ENCODE assay signal across 25 cellular contexts in the genomic region with DNA sequence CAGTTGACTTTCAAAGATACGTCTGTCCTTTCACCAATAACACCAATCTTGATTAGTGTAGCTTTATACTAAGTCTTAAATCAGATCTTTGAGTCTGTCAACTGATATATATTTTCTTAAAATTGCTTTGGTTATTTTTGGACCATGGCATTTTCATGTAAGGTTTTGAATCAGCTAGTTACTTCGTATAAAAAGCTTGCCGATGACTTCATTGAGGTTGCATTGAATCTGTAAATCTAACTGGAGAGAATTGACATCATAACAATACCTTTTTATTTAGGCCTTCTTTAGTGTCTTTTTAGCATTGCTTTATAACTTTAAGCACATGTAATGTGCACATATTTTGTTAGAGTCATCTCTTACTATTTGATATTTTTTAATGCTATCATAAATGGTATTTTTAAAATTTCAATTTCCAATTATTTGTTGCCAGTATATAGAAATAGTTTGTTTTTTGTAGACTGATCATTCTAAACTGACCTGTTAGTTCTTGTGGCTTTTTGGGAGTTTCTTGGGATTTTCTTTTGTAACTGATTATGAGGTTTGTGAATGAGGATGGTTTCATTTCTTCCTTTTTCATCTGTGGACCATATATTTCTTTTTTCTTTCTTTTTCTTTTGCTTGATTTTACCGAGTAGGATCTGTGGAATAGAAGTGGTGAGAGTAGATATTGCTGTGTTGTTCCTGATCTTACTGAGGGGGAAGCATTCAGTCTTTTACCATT.
DNase-seq lines count a peak whose midpoint lies in the region; ATAC-seq, FAIRE-seq and TF ChIP-seq lines count a peak whose summit lies in the region.
"Had no signal": no experiment of that assay in that cellular context is flagged by ENCODE, and none has a peak within 500 bp of the region (broad histone marks: within the 10 kb centered on the region; RNA-seq: fewer than 3 reads in every experiment).

No MANE protein-coding gene starts in this region.

- no peaks in the 10 kb centered on the region for H3K27me3 Mint-ChIP-seq in activated naive CD4-positive, alpha-beta T cell treated with anti-CD3 and anti-CD28 coated beads, Interleukin-2, amount 10 ng/mL, durations not matched to agents 7 days and 5 days
- H3K27me3 Mint-ChIP-seq in T-helper 17 cell (no peaks in the 10 kb centered on the region), type B pancreatic cell (no peaks in the 10 kb centered on the region)
- H3K27me3 Mint-ChIP-seq: dendritic cell treated with granulocyte-macrophage colony-stimulating factor and Interleukin-4, amounts not matched to agents 40 ng/mL and 50 ng/mL, for 4 days had no signal

- FAIRE-seq in H54 (lab: Jason Lieb, UNC), result no peak
- FAIRE-seq: endometrium had no signal

- no peak overlapping the region for H3K4me3 Mint-ChIP-seq in activated naive CD4-positive, alpha-beta T cell treated with anti-CD3 and anti-CD28 coated beads, Interleukin-2, amount 10 ng/mL, durations not matched to agents 7 days and 5 days
- H3K4me3 Mint-ChIP-seq in T-helper 17 cell (peak overlapping the region; percentile 80), type B pancreatic cell (no peak overlapping the region)
- H3K4me3 Mint-ChIP-seq in stimulated activated effector memory CD8-positive, alpha-beta T cell treated with anti-CD3 and anti-CD28 coated beads, Interleukin-12 subunit alpha, Interleukin-12 subunit beta, amount 100 ng/mL, for 72 hours, result peak overlapping the region; percentile 39
- H3K4me3 Mint-ChIP-seq: dendritic cell treated with granulocyte-macrophage colony-stimulating factor and Interleukin-4, amounts not matched to agents 40 ng/mL and 50 ng/mL, for 4 days; neural progenitor cell had no signal

- DNase-seq in activated naive CD4-positive, alpha-beta T cell treated with anti-CD3 and anti-CD28 coated beads, Interleukin-2, amount 10 ng/mL, durations not matched to agents 7 days and 5 days, result no peak
- DNase-seq in activated naive CD4-positive, alpha-beta T cell treated with anti-CD3 and anti-CD28 coated beads, Interleukin-2, amount 50 U/mL, for 16 hours, result no peak
- DNase-seq in T-helper 17 cell (no peak), type B pancreatic cell (ENCODE audit: extremely low spot score, unreplicated experiment) (no peak), H54 (ENCODE audit: insufficient read length, low spot score) (no peak)
- DNase-seq in stimulated activated effector memory CD8-positive, alpha-beta T cell treated with anti-CD3 and anti-CD28 coated beads, Interleukin-12 subunit alpha, Interleukin-12 subunit beta, amount 100 ng/mL, for 72 hours (ENCODE audit: low spot score in 2 of 2), result no peak
- DNase-seq: activated CD4-positive, CD25-positive, alpha-beta regulatory T cell treated with anti-CD3 and anti-CD28 coated beads, Interleukin-2, amount 50 U/mL, for 72 hours; central memory CD4-positive, alpha-beta T cell; COR-L47; DMS53; gastrocnemius medialis; GDM1; NCI-H1436 treated with DMSO at 0.1 percent for 48 hours; NCI-H345; NCI-H774; right cardiac atrium; stimulated activated CD4-positive, alpha-beta T cell treated with anti-CD3 and anti-CD28 coated beads, Interleukin-2, amount 100 ng/mL, for 48 hours; T-helper 1 cell had no signal

- H3K27ac Mint-ChIP-seq in activated naive CD4-positive, alpha-beta T cell treated with anti-CD3 and anti-CD28 coated beads, Interleukin-2, amount 10 ng/mL, durations not matched to agents 7 days and 5 days, result peak overlapping the region; percentile 58
- H3K27ac Mint-ChIP-seq in T-helper 17 cell (no peak overlapping the region), type B pancreatic cell (no peak overlapping the region)
- H3K27ac Mint-ChIP-seq in stimulated activated effector memory CD8-positive, alpha-beta T cell treated with anti-CD3 and anti-CD28 coated beads, Interleukin-12 subunit alpha, Interleukin-12 subunit beta, amount 100 ng/mL, for 72 hours, result peak overlapping the region; percentile 4
- H3K27ac Mint-ChIP-seq: dendritic cell treated with granulocyte-macrophage colony-stimulating factor and Interleukin-4, amounts not matched to agents 40 ng/mL and 50 ng/mL, for 4 days; neural progenitor cell had no signal

- CTCF ChIA-PET in activated naive CD4-positive, alpha-beta T cell treated with anti-CD3 and anti-CD28 coated beads, Interleukin-2, amount 10 ng/mL, durations not matched to agents 7 days and 5 days (lab: Charles Lee), result interaction anchor here (1.0 kb wide), 1 partner anchor 28 kb away, joined by 3 read pairs; no protein-coding TSS in a partner anchor

- peaks cover 5% of the 10 kb centered on the region for H3K4me1 Mint-ChIP-seq in activated naive CD4-positive, alpha-beta T cell treated with anti-CD3 and anti-CD28 coated beads, Interleukin-2, amount 10 ng/mL, durations not matched to agents 7 days and 5 days
- peaks cover 19% of the 10 kb centered on the region for H3K4me1 Mint-ChIP-seq in T-helper 17 cell
- H3K4me1 Mint-ChIP-seq in stimulated activated effector memory CD8-positive, alpha-beta T cell treated with anti-CD3 and anti-CD28 coated beads, Interleukin-12 subunit alpha, Interleukin-12 subunit beta, amount 100 ng/mL, for 72 hours, result peaks cover 50% of the 10 kb centered on the region
- peaks cover 8% of the 10 kb centered on the region for H3K4me1 Mint-ChIP-seq in type B pancreatic cell (ENCODE audit: unreplicated experiment)
- H3K4me1 Mint-ChIP-seq: neural progenitor cell had no signal

- no peaks in the 10 kb centered on the region for H3K9me3 Mint-ChIP-seq in activated naive CD4-positive, alpha-beta T cell treated with anti-CD3 and anti-CD28 coated beads, Interleukin-2, amount 10 ng/mL, durations not matched to agents 7 days and 5 days
- H3K9me3 Mint-ChIP-seq in stimulated activated effector memory CD8-positive, alpha-beta T cell treated with anti-CD3 and anti-CD28 coated beads, Interleukin-12 subunit alpha, Interleukin-12 subunit beta, amount 100 ng/mL, for 72 hours, result peaks cover 4% of the 10 kb centered on the region
- H3K9me3 Mint-ChIP-seq in type B pancreatic cell, result peaks cover 4% of the 10 kb centered on the region
- H3K9me3 Mint-ChIP-seq: neural progenitor cell had no signal

- TF ChIP-seq POLR2A in H54 (IDR thresholded peaks at IDR 0.05; ENCODE audit: low read depth, low read length), result no peak

- no peak for TF ChIP-seq CTCF in type B pancreatic cell (conservative IDR thresholded peaks at IDR 0.05)

- ATAC-seq in GM18870 (IDR thresholded peaks at IDR 0.05; ENCODE audit: unreplicated experiment) (peak; percentile 45), T-helper 17 cell (no peak), HG03045 (IDR thresholded peaks at IDR 0.05; ENCODE audit: unreplicated experiment) (no peak)
- no peak for ATAC-seq in stimulated activated effector memory CD8-positive, alpha-beta T cell treated with anti-CD3 and anti-CD28 coated beads, Interleukin-12 subunit alpha, Interleukin-12 subunit beta, amount 100 ng/mL, for 72 hours
- ATAC-seq: gastrocnemius medialis, right cardiac atrium had no signal

- H3K9me3 ChIP-seq in T-helper 17 cell (ENCODE audit: control insufficient read depth, low read length, poor library complexity, severe bottlenecking), result no peaks in the 10 kb centered on the region
- H3K9me3 ChIP-seq: BLaER1, gastrocnemius medialis, HAP-1 had no signal

- peaks cover 29% of the 10 kb centered on the region for H3K36me3 Mint-ChIP-seq in activated naive CD4-positive, alpha-beta T cell treated with anti-CD3 and anti-CD28 coated beads, Interleukin-2, amount 10 ng/mL, durations not matched to agents 7 days and 5 days
- peaks cover 10% of the 10 kb centered on the region for H3K36me3 Mint-ChIP-seq in T-helper 17 cell (ENCODE audit: low read depth)
- H3K36me3 Mint-ChIP-seq in stimulated activated effector memory CD8-positive, alpha-beta T cell treated with anti-CD3 and anti-CD28 coated beads, Interleukin-12 subunit alpha, Interleukin-12 subunit beta, amount 100 ng/mL, for 72 hours, result peaks cover 35% of the 10 kb centered on the region
- H3K36me3 Mint-ChIP-seq in type B pancreatic cell, result peaks cover 20% of the 10 kb centered on the region

Comparison
In these comparisons a context has a peak if more than half of its experiments do, and no peak if none do; other contexts are left out.
1. H3K27ac Mint-ChIP-seq: peak in activated naive CD4-positive, alpha-beta T cell treated with anti-CD3 and anti-CD28 coated beads, Interleukin-2, amount 10 ng/mL, durations not matched to agents 7 days and 5 days (single experiment) and stimulated activated effector memory CD8-positive, alpha-beta T cell treated with anti-CD3 and anti-CD28 coated beads, Interleukin-12 subunit alpha, Interleukin-12 subunit beta, amount 100 ng/mL, for 72 hours (single experiment); none in T-helper 17 cell (single experiment) and type B pancreatic cell (single experiment).
2. H3K4me3 Mint-ChIP-seq: peak in T-helper 17 cell (single experiment) and stimulated activated effector memory CD8-positive, alpha-beta T cell treated with anti-CD3 and anti-CD28 coated beads, Interleukin-12 subunit alpha, Interleukin-12 subunit beta, amount 100 ng/mL, for 72 hours (single experiment); none in activated naive CD4-positive, alpha-beta T cell treated with anti-CD3 and anti-CD28 coated beads, Interleukin-2, amount 10 ng/mL, durations not matched to agents 7 days and 5 days (single experiment) and type B pancreatic cell (single experiment).